In the genomic region with DNA sequence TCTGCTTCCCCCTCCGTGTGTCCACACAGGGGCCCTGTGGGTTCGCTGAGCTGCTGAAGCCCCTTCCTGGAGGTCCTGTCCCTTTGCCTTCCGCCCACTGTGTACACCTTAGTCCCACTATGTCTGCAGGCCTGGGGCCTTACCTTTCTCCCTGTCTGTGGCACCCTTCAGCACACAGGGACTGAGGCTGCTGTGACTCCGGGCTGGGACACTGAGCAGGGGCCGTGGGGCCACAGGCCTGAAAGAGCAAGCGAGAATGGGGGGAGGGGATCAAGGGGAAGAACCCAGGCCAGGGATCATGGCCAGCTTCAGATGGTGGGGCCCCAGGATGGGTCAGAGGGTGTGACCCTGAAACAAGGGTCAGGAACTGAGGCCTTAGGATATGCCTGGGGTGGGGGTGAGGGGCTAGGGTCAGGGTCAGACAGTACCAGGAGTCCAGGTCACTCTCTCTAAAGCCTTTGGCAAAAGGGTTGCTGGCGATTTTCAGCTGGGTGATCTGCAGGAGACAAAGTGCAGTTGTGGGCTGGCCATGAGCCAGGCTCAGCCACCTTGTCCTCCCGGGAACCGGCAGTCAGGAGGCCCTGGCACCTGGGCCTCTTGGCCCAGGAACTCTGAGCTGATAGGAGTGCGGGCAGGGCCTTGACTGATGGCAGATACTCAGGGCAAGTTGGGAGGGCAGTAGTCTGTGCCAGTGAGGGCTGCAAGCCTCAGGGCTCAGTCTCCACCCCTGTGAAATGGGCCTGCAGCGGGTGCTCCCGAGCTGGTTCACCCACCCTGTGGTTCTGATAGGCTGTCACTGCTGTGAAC, we compare ENCODE assay signal across 11 cellular contexts. TPM values are rescaled to one million over a fixed set of nuclear protein-coding genes. Genes with fewer than 3 reads are reported as not detected.
A peak's percentile ranks its signal among the peaks of the same experiment; 100 is the strongest.
DNase-seq lines count a peak whose midpoint lies in the region; ATAC-seq lines count a peak whose summit lies in the region.
"Had no signal": no experiment of that assay in that cellular context is flagged by ENCODE, and none has a peak within 500 bp of the region (broad histone marks: within the 10 kb centered on the region; RNA-seq: fewer than 3 reads in every experiment).

No MANE protein-coding gene starts in this region.

- H3K27ac Mint-ChIP-seq in activated naive CD8-positive, alpha-beta T cell: peak overlapping the region; percentile 61
- H3K27ac Mint-ChIP-seq in naive thymus-derived CD8-positive, alpha-beta T cell: peak overlapping the region in 5 of 10 donors; percentile 15 to 82 (median 70)

- H3K36me3 Mint-ChIP-seq in activated naive CD8-positive, alpha-beta T cell: no peaks in the 10 kb centered on the region
- no peaks in the 10 kb centered on the region for H3K36me3 Mint-ChIP-seq in naive thymus-derived CD8-positive, alpha-beta T cell

- H3K4me1 ChIP-seq in effector memory CD4-positive, alpha-beta T cell (ENCODE audit: control insufficient read depth, insufficient read depth, low read length, poor library complexity, severe bottlenecking): peaks cover 10% of the 10 kb centered on the region

- ATAC-seq in naive thymus-derived CD8-positive, alpha-beta T cell: no peak
- ATAC-seq in GM19452 (IDR thresholded peaks at IDR 0.05; ENCODE audit: unreplicated experiment): no peak

- H3K36me3 ChIP-seq in effector memory CD4-positive, alpha-beta T cell (ENCODE audit: control insufficient read depth, insufficient read depth, low read length): no peaks in the 10 kb centered on the region
- H3K36me3 ChIP-seq: ovary had no signal

- no peaks in the 10 kb centered on the region for H3K27me3 Mint-ChIP-seq in activated naive CD8-positive, alpha-beta T cell
- no peaks in the 10 kb centered on the region for H3K27me3 Mint-ChIP-seq in naive thymus-derived CD8-positive, alpha-beta T cell

- H3K4me1 Mint-ChIP-seq in activated naive CD8-positive, alpha-beta T cell (ENCODE audit: low read depth): peaks cover 5% of the 10 kb centered on the region
- H3K4me1 Mint-ChIP-seq in naive thymus-derived CD8-positive, alpha-beta T cell: peaks cover 6 to 13% (median 9%) of the 10 kb centered on the region in 4 donors

- H3K4me3 ChIP-seq in effector memory CD4-positive, alpha-beta T cell (ENCODE audit: insufficient read depth, low read depth, low read length, poor library complexity, severe bottlenecking): no peak overlapping the region
- H3K4me3 ChIP-seq: ovary had no signal

- POLR2A ChIA-PET in naive thymus-derived CD8-positive, alpha-beta T cell (lab: Charles Lee): interaction anchor here (0.6 to 5.5 kb wide), 3 partner anchors 10 to 173 kb away, joined by 3 to 61 read pairs (median 3); a partner anchor contains a TSS

- H3K27me3 ChIP-seq in effector memory CD4-positive, alpha-beta T cell (replicated peaks; ENCODE audit: control insufficient read depth, insufficient read depth, low read length, poor library complexity, severe bottlenecking): no peaks in the 10 kb centered on the region
- H3K27me3 ChIP-seq: ovary had no signal

- no peaks in the 10 kb centered on the region for H3K9me3 Mint-ChIP-seq in activated naive CD8-positive, alpha-beta T cell (ENCODE audit: low read depth)
- no peaks in the 10 kb centered on the region for H3K9me3 Mint-ChIP-seq in naive thymus-derived CD8-positive, alpha-beta T cell

- H3K9me3 ChIP-seq in effector memory CD4-positive, alpha-beta T cell (ENCODE audit: control insufficient read depth, low read length): no peaks in the 10 kb centered on the region
- H3K9me3 ChIP-seq: ovary had no signal

- peak overlapping the region; percentile 56 for H3K4me3 Mint-ChIP-seq in activated naive CD8-positive, alpha-beta T cell
- peak overlapping the region in 8 of 10 donors; percentile 16 to 88 (median 54) for H3K4me3 Mint-ChIP-seq in naive thymus-derived CD8-positive, alpha-beta T cell

- no peak overlapping the region for H3K27ac ChIP-seq in caudate nucleus (ENCODE audit: low read depth, low read length)
- no peak overlapping the region for H3K27ac ChIP-seq in effector memory CD4-positive, alpha-beta T cell (ENCODE audit: insufficient read depth, low read length, poor library complexity, severe bottlenecking)
- H3K27ac ChIP-seq: ovary had no signal

- DNase-seq in DMS79 treated with DMSO at 0.1 percent for 48 hours (lab: John Stamatoyannopoulos, UW): peak; percentile 19
- DNase-seq in naive thymus-derived CD8-positive, alpha-beta T cell: no peak
- no peak for DNase-seq in caudate nucleus (lab: John Stamatoyannopoulos, UW)
- DNase-seq in effector memory CD4-positive, alpha-beta T cell: no peak
- DNase-seq: amniotic stem cell, NCI-H187 had no signal

RNA-seq across cellular contexts. Expression of a gene that starts 2.6 kb away (rescaled TPM):
- 1 to 10 TPM; 2.0 to 3.2 TPM for total RNA-seq in naive thymus-derived CD8-positive, alpha-beta T cell
- polyA plus RNA-seq in naive thymus-derived CD8-positive, alpha-beta T cell: 1 to 10 TPM; 2.7 to 3.1 (median 2.7) TPM

RNA-seq across cellular contexts. Expression of a gene that starts 7.2 kb away (rescaled TPM):
- total RNA-seq in naive thymus-derived CD8-positive, alpha-beta T cell: not detected
- not detected for polyA plus RNA-seq in naive thymus-derived CD8-positive, alpha-beta T cell
- total RNA-seq: fibroblast of villous mesenchyme; ovary; T-helper 1 cell treated with Interleukin-12 subunit alpha and Interleukin-12 subunit beta and Interleukin-4 antibody, amounts not matched to agents 30 ng/mL and 1 ng/mL, for 36 hours had no signal
- polyA plus RNA-seq: ovary had no signal

RNA-seq across cellular contexts. Expression of a gene that starts 18.2 kb away (rescaled TPM):
- not detected for total RNA-seq in naive thymus-derived CD8-positive, alpha-beta T cell
- under 1 TPM in 2 of 3 donors, not detected in 1; 0.29 to 0.64 TPM for polyA plus RNA-seq in naive thymus-derived CD8-positive, alpha-beta T cell
- total RNA-seq: fibroblast of villous mesenchyme; T-helper 1 cell treated with Interleukin-12 subunit alpha and Interleukin-12 subunit beta and Interleukin-4 antibody, amounts not matched to agents 30 ng/mL and 1 ng/mL, for 36 hours had no signal

RNA-seq across cellular contexts. Expression of a gene that starts 25.6 kb away (rescaled TPM):
- total RNA-seq in naive thymus-derived CD8-positive, alpha-beta T cell: 100 to 1,000 TPM; 197 to 199 TPM
- 100 to 1,000 TPM; 122 to 123 (median 122) TPM for polyA plus RNA-seq in naive thymus-derived CD8-positive, alpha-beta T cell

RNA-seq across cellular contexts. Expression of a gene that starts 42.0 kb away (rescaled TPM):
- not detected for total RNA-seq in naive thymus-derived CD8-positive, alpha-beta T cell
- polyA plus RNA-seq in naive thymus-derived CD8-positive, alpha-beta T cell: not detected
- total RNA-seq: fibroblast of villous mesenchyme; T-helper 1 cell treated with Interleukin-12 subunit alpha and Interleukin-12 subunit beta and Interleukin-4 antibody, amounts not matched to agents 30 ng/mL and 1 ng/mL, for 36 hours had no signal
- polyA plus RNA-seq: ovary had no signal
